ENCODE assay signal across 17 cellular contexts in genomic region chr11:118628031-118628430, GRCh38. TPM values are rescaled to one million over a fixed set of nuclear protein-coding genes. Genes with fewer than 3 reads are reported as not detected.
DNase-seq lines count a peak whose midpoint lies in the region; ATAC-seq, FAIRE-seq and TF ChIP-seq lines count a peak whose summit lies in the region.
"Had no signal": no experiment of that assay in that cellular context is flagged by ENCODE, and none has a peak within 500 bp of the region (broad histone marks: within the 10 kb centered on the region; RNA-seq: fewer than 3 reads in every experiment).

No MANE protein-coding gene starts in this region.

- intact Hi-C loops in HepG2 (cut with micrococcal nuclease; ENCODE audit: unreplicated experiment) (no loop called here), right lobe of liver (cut with DNase I) (no loop called here)

- in situ Hi-C loops in HepG2 (cut with HindIII; ENCODE audit: extremely low pct_ligation_motif_present, low pct_unique_long_range_greater_than_20kb) (no loop called here), G401 (cut with HindIII; ENCODE audit: low sequenced_read_pairs) (no loop called here)

- no peaks in the 10 kb centered on the region for H4K20me1 ChIP-seq in HepG2 (ENCODE audit: insufficient read depth, low read length)

- ATAC-seq in HepG2 (no peak), right lobe of liver (no peak)
- ATAC-seq: Panc1 had no signal

- FAIRE-seq in HepG2 (lab: Jason Lieb, UNC), result no peak
- FAIRE-seq: H54 had no signal

- WGBS in HepG2 (ENCODE audit: low lambda C conversion rate), result 100% methylated on average over 10 of the region's 20 CpGs
- WGBS in right lobe of liver (ENCODE audit: insufficient coverage, low coverage, low lambda C conversion rate, missing lambda C conversion rate), result no CpG with 5 or more reads among the region's 20 CpGs

- CTCF ChIA-PET in HepG2 (lab: Yijun Ruan, JAX; ENCODE audit: low intra/inter-chr PET ratio, low total read pairs), result no interaction called here

- POLR2A ChIA-PET in HepG2 (lab: Yijun Ruan, JAX), result no interaction called here

- no peaks in the 10 kb centered on the region for H3K79me2 ChIP-seq in HepG2 (ENCODE audit: insufficient read depth, low read length)

- TF ChIP-seq CTCF in HepG2 (CRISPR knock-in tag; IDR thresholded peaks at IDR 0.05), result no peak
- no peak for TF ChIP-seq CTCF in right lobe of liver (IDR thresholded peaks at IDR 0.05)
- TF ChIP-seq CTCF in right atrium auricular region (IDR thresholded peaks at IDR 0.05), result no peak

- no peak overlapping the region for H2AFZ ChIP-seq in HepG2 (ENCODE audit: low read length)

- TF ChIP-seq EP300 in HepG2 (IDR thresholded peaks at IDR 0.05; ENCODE audit: low read depth in 2 of 2, low read length in 2 of 2), result no peak
- TF ChIP-seq EP300 in HepG2 (CRISPR knock-in tag; IDR thresholded peaks at IDR 0.05; ENCODE audit: borderline replicate concordance), result no peak

- H3K4me1 ChIP-seq in HepG2 (ENCODE audit: insufficient read depth, low read length), result peaks cover 7% of the 10 kb centered on the region
- H3K4me1 ChIP-seq in right lobe of liver, result no peaks in the 10 kb centered on the region
- H3K4me1 ChIP-seq in right atrium auricular region, result peaks cover 0 to 76% of the 10 kb centered on the region in 2 donors
- peaks cover 42 to 62% (median 57%) of the 10 kb centered on the region in 3 donors for H3K4me1 ChIP-seq in skeletal muscle tissue (ENCODE audit: control insufficient read depth in 3 of 3, insufficient read depth in 3 of 3, low read length in 3 of 3)

- no peak for TF ChIP-seq RAD21 in HepG2 (CRISPR knock-in tag; IDR thresholded peaks at IDR 0.05)

- TF ChIP-seq POLR2A in HepG2 (IDR thresholded peaks at IDR 0.05; ENCODE audit: insufficient read depth in 1 of 2, low read depth in 2 of 2, low read length in 2 of 2) (no peak), right lobe of liver (IDR thresholded peaks at IDR 0.05) (no peak)

- H3K27ac ChIP-seq in HepG2 (ENCODE audit: extremely low read length, insufficient read depth, low read length) (no peak overlapping the region), right lobe of liver (no peak overlapping the region), right atrium auricular region (peak overlapping the region; percentile 68 to 86), skeletal muscle tissue (ENCODE audit: low read depth, low read length) (peak overlapping the region; percentile 48)

- no peaks in the 10 kb centered on the region for H3K27me3 ChIP-seq in HepG2 (ENCODE audit: control insufficient read depth in 1 of 2, insufficient read depth in 2 of 2, low read length in 2 of 2)
- H3K27me3 ChIP-seq in right lobe of liver, result no peaks in the 10 kb centered on the region
- no peaks in the 10 kb centered on the region for H3K27me3 ChIP-seq in right atrium auricular region
- H3K27me3 ChIP-seq in skeletal muscle tissue (ENCODE audit: control insufficient read depth in 3 of 3, insufficient read depth in 3 of 3, low read length in 3 of 3), result no peaks in the 10 kb centered on the region
- H3K27me3 ChIP-seq: BE2C had no signal

- H3K9me3 ChIP-seq in HepG2 (ENCODE audit: low read length) (no peaks in the 10 kb centered on the region), right lobe of liver (no peaks in the 10 kb centered on the region), right atrium auricular region (no peaks in the 10 kb centered on the region), skeletal muscle tissue (ENCODE audit: control insufficient read depth in 3 of 3, low read length in 3 of 3) (no peaks in the 10 kb centered on the region)
- H3K9me3 ChIP-seq: BE2C had no signal

- no peak overlapping the region for H3K4me2 ChIP-seq in HepG2 (ENCODE audit: low read depth, low read length)

- H3K36me3 ChIP-seq in HepG2 (replicated peaks in 1 of 2; ENCODE audit: control insufficient read depth in 1 of 2, insufficient read depth in 2 of 2, low read length in 2 of 2) (peaks cover 14 to 22% of the 10 kb centered on the region in 2 experiments; a peak in 4 of 5 replicates), right lobe of liver (no peaks in the 10 kb centered on the region), right atrium auricular region (peaks cover 80% of the 10 kb centered on the region), skeletal muscle tissue (ENCODE audit: control insufficient read depth in 3 of 3, insufficient read depth in 3 of 3, low read length in 3 of 3) (peaks cover 34 to 54% (median 44%) of the 10 kb centered on the region in 3 donors)

- H3K4me3 ChIP-seq in HepG2 (replicated peaks in 1 of 3; ENCODE audit: insufficient read depth in 1 of 3, low read depth in 2 of 3, low read length in 3 of 3) (no peak overlapping the region), right lobe of liver (no peak overlapping the region), right atrium auricular region (no peak overlapping the region), skeletal muscle tissue (ENCODE audit: low read length in 3 of 3) (no peak overlapping the region)

- no TSS peak for BruUV-seq in HepG2 (replicated peaks; lab: Mats Ljungman, UMichigan)

- DNase-seq in HepG2 (ENCODE audit: low spot score), result no peak
- DNase-seq in right lobe of liver, result no peak
- no peak for DNase-seq in right atrium auricular region (ENCODE audit: low spot score)
- DNase-seq in stimulated activated CD4-positive, alpha-beta T cell treated with anti-CD3 and anti-CD28 coated beads, Interleukin-2, amount 100 ng/mL, for 48 hours, result no peak
- no peak for DNase-seq in NCI-H1048 (lab: John Stamatoyannopoulos, UW)
- no peak for DNase-seq in G401 (ENCODE audit: low spot score)
- DNase-seq: BE2C, DMS79, NCI-H1105 treated with DMSO at 0.1 percent for 48 hours, NCI-H226, NCI-H510A treated with DMSO at 0.1 percent for 48 hours, NCI-H748 treated with DMSO at 0.1 percent for 48 hours had no signal

- no peak overlapping the region for H3K9ac ChIP-seq in HepG2 (ENCODE audit: insufficient read depth, low read depth, low read length)
- H3K9ac ChIP-seq in skeletal muscle tissue (ENCODE audit: low read depth in 1 of 3, low read length in 3 of 3), result peak overlapping the region in 2 of 3 donors; percentile 23 to 62

RNA-seq across cellular contexts. Expression of gene PHLDB1, which starts 20.6 kb away (rescaled TPM):
- 9.9 and 13.8 TPM in 2 replicates for total RNA-seq in HepG2 (2016; rRNA removed; fragmentation: Illumina TruSeq; extraction: Trizol)
- total RNA-seq in HepG2 (2016; cell fraction: cytosol; rRNA removed; fragmentation: Illumina TruSeq; extraction: Trizol; ENCODE audit: low read depth), result 3.6 and 5.0 TPM in 2 replicates
- total RNA-seq in HepG2 (2016; cell fraction: insoluble cytoplasmic fraction; rRNA removed; fragmentation: Illumina TruSeq; extraction: Trizol), result 7.9 and 11.9 TPM in 2 replicates
- total RNA-seq in HepG2 (2016; cell fraction: membrane; rRNA removed; fragmentation: Illumina TruSeq; extraction: Trizol), result 7.7 and 8.9 TPM in 2 replicates
- total RNA-seq in HepG2 (2016; cell fraction: nucleus; rRNA removed; fragmentation: Illumina TruSeq; extraction: Trizol), result 12.4 and 22.0 TPM in 2 replicates
- polyA plus RNA-seq in HepG2 (2011; rRNA removed), result 14.2 and 18.3 TPM in 2 replicates
- polyA plus RNA-seq in HepG2 (2011; cell fraction: cytosol; rRNA removed), result 9.1 and 10.7 TPM in 2 replicates
- 57.1 and 61.1 TPM in 2 replicates for polyA plus RNA-seq in HepG2 (2011; cell fraction: nucleus; rRNA removed)
- polyA plus RNA-seq in HepG2 (2012), result 7.5 and 8.6 TPM in 2 replicates
- 1.4 TPM in 2 replicates for polyA plus RNA-seq in HepG2 (2016; cell fraction: cytosol; fragmentation: Illumina TruSeq; extraction: Trizol; ENCODE audit: low read depth)
- polyA plus RNA-seq in HepG2 (2016; cell fraction: insoluble cytoplasmic fraction; fragmentation: Illumina TruSeq; extraction: Trizol; ENCODE audit: low read depth), result 7.3 and 8.6 TPM in 2 replicates
- polyA plus RNA-seq in HepG2 (2016; cell fraction: membrane; fragmentation: Illumina TruSeq; extraction: Trizol; ENCODE audit: low read depth), result 2.1 and 2.9 TPM in 2 replicates
- polyA plus RNA-seq in HepG2 (2016; cell fraction: nucleus; fragmentation: Illumina TruSeq; extraction: Trizol; ENCODE audit: insufficient read depth, low read depth), result 34.7 and 36.2 TPM in 2 replicates
- 17.4 and 33.6 TPM in 2 replicates for polyA minus RNA-seq in HepG2 (2011; rRNA and poly(A)+ RNA removed; ENCODE audit: low replicate concordance)
- 12.5 and 14.8 TPM in 2 replicates for polyA minus RNA-seq in HepG2 (2011; cell fraction: cytosol; rRNA and poly(A)+ RNA removed)
- polyA minus RNA-seq in HepG2 (2011; cell fraction: nucleus; rRNA and poly(A)+ RNA removed), result 33.9 and 34.2 TPM in 2 replicates
- 10 to 100 TPM in 1 of 6 experiments, 1 to 10 TPM in 5; 5.4 to 11.7 (median 6.3) TPM for total RNA-seq in right lobe of liver
- 100 to 1,000 TPM; 102 to 105 TPM for total RNA-seq in right atrium auricular region
- 54.8 TPM for total RNA-seq in skeletal muscle tissue
- total RNA-seq in G401 (2014; rRNA removed; shearing (Covaris generic)), result 32.6 and 40.6 TPM in 2 replicates
- polyA plus RNA-seq: IgD-negative memory B cell had no signal

RNA-seq across cellular contexts. Expression of gene TREH, which starts 51.4 kb away (rescaled TPM):
- 0.46 and 0.86 TPM in 2 replicates for total RNA-seq in HepG2 (2016; rRNA removed; fragmentation: Illumina TruSeq; extraction: Trizol)
- total RNA-seq in HepG2 (2016; cell fraction: cytosol; rRNA removed; fragmentation: Illumina TruSeq; extraction: Trizol; ENCODE audit: low read depth), result 0.51 and 0.71 TPM in 2 replicates
- 0.13 and 1.3 TPM in 2 replicates for total RNA-seq in HepG2 (2016; cell fraction: insoluble cytoplasmic fraction; rRNA removed; fragmentation: Illumina TruSeq; extraction: Trizol)
- total RNA-seq in HepG2 (2016; cell fraction: membrane; rRNA removed; fragmentation: Illumina TruSeq; extraction: Trizol), result 0.24 and 0.59 TPM in 2 replicates
- total RNA-seq in HepG2 (2016; cell fraction: nucleus; rRNA removed; fragmentation: Illumina TruSeq; extraction: Trizol), result 1.1 and 2.0 TPM in 2 replicates
- 0.50 and 0.53 TPM in 2 replicates for polyA plus RNA-seq in HepG2 (2011; rRNA removed)
- 0.09 and 0.11 TPM in 2 replicates for polyA plus RNA-seq in HepG2 (2011; cell fraction: cytosol; rRNA removed)
- 2.1 and 2.9 TPM in 2 replicates for polyA plus RNA-seq in HepG2 (2011; cell fraction: nucleus; rRNA removed)
- polyA plus RNA-seq in HepG2 (2012), result 0.63 and 1.1 TPM in 2 replicates
- polyA plus RNA-seq in HepG2 (2016; cell fraction: cytosol; fragmentation: Illumina TruSeq; extraction: Trizol; ENCODE audit: low read depth), result 0.17 and 0.23 TPM in 2 replicates
- 0.19 and 0.55 TPM in 2 replicates for polyA plus RNA-seq in HepG2 (2016; cell fraction: insoluble cytoplasmic fraction; fragmentation: Illumina TruSeq; extraction: Trizol; ENCODE audit: low read depth)
- 0.40 and 0.50 TPM in 2 replicates for polyA plus RNA-seq in HepG2 (2016; cell fraction: membrane; fragmentation: Illumina TruSeq; extraction: Trizol; ENCODE audit: low read depth)
- polyA plus RNA-seq in HepG2 (2016; cell fraction: nucleus; fragmentation: Illumina TruSeq; extraction: Trizol; ENCODE audit: insufficient read depth, low read depth), result 2.4 and 2.9 TPM in 2 replicates
- polyA minus RNA-seq in HepG2 (2011; rRNA and poly(A)+ RNA removed; ENCODE audit: low replicate concordance), result 0.76 TPM in 1 of 2 replicates, not detected in the other
- not detected in 2 replicates for polyA minus RNA-seq in HepG2 (2011; cell fraction: cytosol; rRNA and poly(A)+ RNA removed)
- 2.3 and 3.2 TPM in 2 replicates for polyA minus RNA-seq in HepG2 (2011; cell fraction: nucleus; rRNA and poly(A)+ RNA removed)
- 1 to 10 TPM in 4 of 6 experiments, not detected in 2; 2.1 to 5.1 (median 2.9) TPM for total RNA-seq in right lobe of liver
- total RNA-seq in right atrium auricular region, result not detected
- total RNA-seq in skeletal muscle tissue, result 0.52 TPM
- not detected in 2 replicates for total RNA-seq in G401 (2014; rRNA removed; shearing (Covaris generic))
- total RNA-seq: A673 had no signal
- polyA plus RNA-seq: IgD-negative memory B cell had no signal

RNA-seq across cellular contexts. Expression of gene ARCN1, which starts 55.8 kb away (rescaled TPM):
- 148 and 215 TPM in 2 replicates for total RNA-seq in HepG2 (2016; rRNA removed; fragmentation: Illumina TruSeq; extraction: Trizol)
- total RNA-seq in HepG2 (2016; cell fraction: cytosol; rRNA removed; fragmentation: Illumina TruSeq; extraction: Trizol; ENCODE audit: low read depth), result 21.7 and 21.9 TPM in 2 replicates
- 143 and 206 TPM in 2 replicates for total RNA-seq in HepG2 (2016; cell fraction: insoluble cytoplasmic fraction; rRNA removed; fragmentation: Illumina TruSeq; extraction: Trizol)
- total RNA-seq in HepG2 (2016; cell fraction: membrane; rRNA removed; fragmentation: Illumina TruSeq; extraction: Trizol), result 62.1 and 63.9 TPM in 2 replicates
- 61.5 and 78.3 TPM in 2 replicates for total RNA-seq in HepG2 (2016; cell fraction: nucleus; rRNA removed; fragmentation: Illumina TruSeq; extraction: Trizol)
- polyA plus RNA-seq in HepG2 (2011; rRNA removed), result 143 and 200 TPM in 2 replicates
- 147 and 192 TPM in 2 replicates for polyA plus RNA-seq in HepG2 (2011; cell fraction: cytosol; rRNA removed)
- polyA plus RNA-seq in HepG2 (2011; cell fraction: nucleus; rRNA removed), result 33.6 and 35.8 TPM in 2 replicates
- 80.9 and 111 TPM in 2 replicates for polyA plus RNA-seq in HepG2 (2012)
- 9.1 and 10.1 TPM in 2 replicates for polyA plus RNA-seq in HepG2 (2016; cell fraction: cytosol; fragmentation: Illumina TruSeq; extraction: Trizol; ENCODE audit: low read depth)
- 221 and 222 TPM in 2 replicates for polyA plus RNA-seq in HepG2 (2016; cell fraction: insoluble cytoplasmic fraction; fragmentation: Illumina TruSeq; extraction: Trizol; ENCODE audit: low read depth)
- 36.4 and 39.3 TPM in 2 replicates for polyA plus RNA-seq in HepG2 (2016; cell fraction: membrane; fragmentation: Illumina TruSeq; extraction: Trizol; ENCODE audit: low read depth)
- 95.2 and 101 TPM in 2 replicates for polyA plus RNA-seq in HepG2 (2016; cell fraction: nucleus; fragmentation: Illumina TruSeq; extraction: Trizol; ENCODE audit: insufficient read depth, low read depth)
- polyA minus RNA-seq in HepG2 (2011; rRNA and poly(A)+ RNA removed; ENCODE audit: low replicate concordance), result 78.7 and 166 TPM in 2 replicates
- 105 and 121 TPM in 2 replicates for polyA minus RNA-seq in HepG2 (2011; cell fraction: cytosol; rRNA and poly(A)+ RNA removed)
- 31.7 and 41.9 TPM in 2 replicates for polyA minus RNA-seq in HepG2 (2011; cell fraction: nucleus; rRNA and poly(A)+ RNA removed)
- total RNA-seq in right lobe of liver, result 10 to 100 TPM; 58.3 to 91.7 (median 75.8) TPM
- 100 to 1,000 TPM; 103 to 111 TPM for total RNA-seq in right atrium auricular region
- 61.1 TPM for total RNA-seq in skeletal muscle tissue
- 88.3 and 91.9 TPM in 2 replicates for total RNA-seq in G401 (2014; rRNA removed; shearing (Covaris generic))

Comparison
In these comparisons a context has a peak if more than half of its experiments do, and no peak if none do; other contexts are left out.
1. H3K27ac ChIP-seq: peak in right atrium auricular region (2 of 2) and skeletal muscle tissue (single experiment); none in HepG2 (single experiment) and right lobe of liver (0 of 3).